ENCODE assay signal across 21 cellular contexts in the genomic region with DNA sequence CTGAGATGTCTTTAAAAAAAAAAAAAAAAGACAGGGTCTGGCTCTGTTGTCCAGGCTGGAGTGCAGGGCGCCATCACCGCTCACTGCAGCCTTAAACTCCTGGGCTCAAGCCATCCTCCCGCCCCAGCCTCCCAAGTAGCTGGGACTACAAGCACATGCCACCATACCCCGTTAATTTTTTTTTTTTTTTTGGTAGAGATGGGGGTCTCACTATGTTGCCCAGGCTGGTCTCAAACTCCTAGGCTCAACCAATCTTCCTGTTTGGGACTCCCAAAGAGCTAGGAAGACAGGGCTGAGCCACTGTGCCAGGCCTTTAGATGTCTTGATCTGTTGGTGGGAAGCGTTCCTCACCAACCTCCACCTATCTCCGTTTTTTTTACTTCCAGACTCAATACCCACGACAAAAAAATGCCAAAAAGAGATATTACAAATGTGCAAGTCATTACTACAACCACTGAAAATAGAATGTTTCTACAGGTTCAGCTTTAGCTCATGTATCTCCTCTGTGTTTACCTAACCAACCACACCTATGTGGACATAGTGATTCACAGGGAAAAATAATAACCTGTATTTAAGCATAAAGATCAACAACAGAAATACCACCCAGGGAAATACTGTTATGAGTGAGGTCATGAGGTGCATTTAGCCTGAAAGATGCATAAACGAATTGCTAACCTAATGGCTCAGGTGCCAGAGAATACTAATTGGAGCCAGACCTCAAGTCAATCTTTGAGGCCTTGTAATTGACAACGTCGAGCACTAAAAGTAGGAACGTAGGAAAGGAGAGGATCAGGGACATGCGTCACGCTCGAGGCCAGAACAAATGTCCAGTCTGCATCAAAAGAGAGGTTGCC. TPM values are rescaled to one million over a fixed set of nuclear protein-coding genes. Genes with fewer than 3 reads are reported as not detected.
DNase-seq lines count a peak whose midpoint lies in the region; ATAC-seq, FAIRE-seq and TF ChIP-seq lines count a peak whose summit lies in the region.
"Had no signal": no experiment of that assay in that cellular context is flagged by ENCODE, and none has a peak within 500 bp of the region (broad histone marks: within the 10 kb centered on the region; RNA-seq: fewer than 3 reads in every experiment).

No MANE protein-coding gene starts in this region.

- H3K36me3 ChIP-seq in Caco-2 (ENCODE audit: control insufficient read depth, insufficient read depth, low read length) (no peaks in the 10 kb centered on the region), OCI-LY7 (ENCODE audit: insufficient read depth, low read length) (no peaks in the 10 kb centered on the region; the same call in 1 of the 2 replicates)
- H3K36me3 ChIP-seq: esophagus squamous epithelium, sigmoid colon had no signal

- no peak overlapping the region for H3K27ac ChIP-seq in OCI-LY7 (ENCODE audit: low read depth, low read length, poor library complexity, severe bottlenecking)
- H3K27ac ChIP-seq: sigmoid colon had no signal

- H3K4me3 Mint-ChIP-seq in Caco-2 (ENCODE audit: unreplicated experiment): no peak overlapping the region
- no peak overlapping the region for H3K4me3 Mint-ChIP-seq in T-helper 17 cell
- H3K4me3 Mint-ChIP-seq: activated B cell treated with CpG ODN at 0.5 μM for 24 hours; activated naive CD8-positive, alpha-beta T cell treated with anti-CD3 and anti-CD28 coated beads, Interleukin-2, amount 10 ng/mL, durations not matched to agents 7 days and 5 days; activated T-helper 1 cell treated with anti-CD3 and anti-CD28 coated beads, Interleukin-12 subunit alpha, Interleukin-12 subunit beta, Interleukin-2, Interleukin-4 antibody, amounts not matched to agents 30 ng/mL and 10 ng/mL and 1 ng/mL, durations not matched to agents 14 hours and 24 hours and 36 hours had no signal

- H3K9me3 Mint-ChIP-seq in Caco-2 (ENCODE audit: unreplicated experiment): peaks cover 31% of the 10 kb centered on the region
- H3K9me3 Mint-ChIP-seq: activated naive CD8-positive, alpha-beta T cell treated with anti-CD3 and anti-CD28 coated beads, Interleukin-2, amount 10 ng/mL, durations not matched to agents 7 days and 5 days; activated T-helper 1 cell treated with anti-CD3 and anti-CD28 coated beads, Interleukin-12 subunit alpha, Interleukin-12 subunit beta, Interleukin-2, Interleukin-4 antibody, amounts not matched to agents 30 ng/mL and 10 ng/mL and 1 ng/mL, durations not matched to agents 14 hours and 24 hours and 36 hours had no signal

- FAIRE-seq in HTR-8/SVneo (lab: Jason Lieb, UNC): peak; percentile 40

- intact Hi-C loops in Caco-2 (cut with micrococcal nuclease; ENCODE audit: unreplicated experiment) (no loop called here), OCI-LY7 (cut with micrococcal nuclease; ENCODE audit: unreplicated experiment) (no loop called here), left colon (cut with DNase I, micrococcal nuclease) (no loop called here)

- H3K79me2 ChIP-seq in OCI-LY7 (ENCODE audit: insufficient read depth, low read depth, low read length): no peaks in the 10 kb centered on the region

- H3K9me3 ChIP-seq in Caco-2 (peaks cover 14% of the 10 kb centered on the region; the same call in 1 of the 2 replicates), OCI-LY7 (ENCODE audit: low read length) (peaks cover 11% of the 10 kb centered on the region; the same call in 1 of the 2 replicates), T-helper 17 cell (ENCODE audit: control insufficient read depth, low read length, poor library complexity, severe bottlenecking) (no peaks in the 10 kb centered on the region)
- H3K9me3 ChIP-seq: sigmoid colon had no signal

- H3K4me2 ChIP-seq in OCI-LY7 (ENCODE audit: low read length): no peak overlapping the region

- peak overlapping the region; percentile 73 for H2AFZ ChIP-seq in OCI-LY7 (ENCODE audit: low read length)

- no peak for TF ChIP-seq CTCF in Caco-2 (IDR thresholded peaks at IDR 0.05; ENCODE audit: insufficient read depth in 1 of 2, low read depth in 1 of 2, low read length in 1 of 2, severe bottlenecking in 1 of 2, unreplicated experiment in 1 of 2)
- no peak for TF ChIP-seq CTCF in OCI-LY7 (conservative IDR thresholded peaks at IDR 0.05; ENCODE audit: low read length)

- H3K36me3 Mint-ChIP-seq in Caco-2 (ENCODE audit: insufficient read depth, unreplicated experiment) (no peaks in the 10 kb centered on the region), T-helper 17 cell (ENCODE audit: low read depth) (no peaks in the 10 kb centered on the region)
- H3K36me3 Mint-ChIP-seq: activated naive CD8-positive, alpha-beta T cell treated with anti-CD3 and anti-CD28 coated beads, Interleukin-2, amount 10 ng/mL, durations not matched to agents 7 days and 5 days had no signal

- CTCF ChIA-PET in Caco-2 (lab: Charles Lee) (interaction anchor here (0.7 to 1.0 kb wide), 4 partner anchors 53 to 157 kb away, joined by 3 to 4 read pairs (median 4); no protein-coding TSS in a partner anchor), OCI-LY7 (lab: Charles Lee; ENCODE audit: unreplicated experiment) (no interaction called here)

- H3K4me1 Mint-ChIP-seq in Caco-2 (ENCODE audit: low read depth, unreplicated experiment) (peaks cover 10% of the 10 kb centered on the region), T-helper 17 cell (no peaks in the 10 kb centered on the region)
- H3K4me1 Mint-ChIP-seq: activated B cell treated with CpG ODN at 0.5 μM for 24 hours; activated naive CD8-positive, alpha-beta T cell treated with anti-CD3 and anti-CD28 coated beads, Interleukin-2, amount 10 ng/mL, durations not matched to agents 7 days and 5 days had no signal

- H3K4me1 ChIP-seq in Caco-2: peaks cover 7% of the 10 kb centered on the region; the same call in 1 of the 2 replicates
- peaks cover 38% of the 10 kb centered on the region for H3K4me1 ChIP-seq in OCI-LY7 (ENCODE audit: insufficient read depth, low read length, poor library complexity, severe bottlenecking)
- H3K4me1 ChIP-seq: sigmoid colon had no signal

- H3K27ac Mint-ChIP-seq in Caco-2 (ENCODE audit: unreplicated experiment) (peak overlapping the region; percentile 80), T-helper 17 cell (no peak overlapping the region)
- H3K27ac Mint-ChIP-seq: activated B cell treated with CpG ODN at 0.5 μM for 24 hours; activated naive CD8-positive, alpha-beta T cell treated with anti-CD3 and anti-CD28 coated beads, Interleukin-2, amount 10 ng/mL, durations not matched to agents 7 days and 5 days; activated T-helper 1 cell treated with anti-CD3 and anti-CD28 coated beads, Interleukin-12 subunit alpha, Interleukin-12 subunit beta, Interleukin-2, Interleukin-4 antibody, amounts not matched to agents 30 ng/mL and 10 ng/mL and 1 ng/mL, durations not matched to agents 14 hours and 24 hours and 36 hours had no signal

- DNase-seq in Caco-2 (peak in 1 of 2 experiments; percentile 22), HTR-8/SVneo (ENCODE audit: insufficient read length, low spot score) (no peak), OCI-LY7 (ENCODE audit: low spot score) (no peak), left colon (no peak), AG08395 (ENCODE audit: low spot score) (no peak), amniotic stem cell (lab: John Stamatoyannopoulos, UW) (no peak), T-helper 17 cell (no peak), NCI-H345 (lab: John Stamatoyannopoulos, UW) (no peak)
- DNase-seq: activated B cell treated with CpG ODN at 0.5 μM for 24 hours; activated CD8-positive, alpha-beta memory T cell treated with anti-CD3 and anti-CD28 coated beads for 24 hours; activated naive CD8-positive, alpha-beta T cell treated with anti-CD3 and anti-CD28 coated beads, Interleukin-2, amount 10 ng/mL, durations not matched to agents 7 days and 5 days; esophagus squamous epithelium; NCI-H187 treated with DMSO at 0.1 percent for 48 hours; NCI-H774; sigmoid colon; stimulated activated CD4-positive, alpha-beta T cell treated with anti-CD3 and anti-CD28 coated beads, Interleukin-2, amount 100 ng/mL, for 24 hours had no signal

- no peaks in the 10 kb centered on the region for H3K9me2 ChIP-seq in OCI-LY7 (ENCODE audit: insufficient read depth, low read length)

- ATAC-seq in left colon: peak; percentile 99
- ATAC-seq in T-helper 17 cell: no peak

- H4K20me1 ChIP-seq in OCI-LY7 (ENCODE audit: insufficient read depth, low read length): no peaks in the 10 kb centered on the region

- H3K4me3 ChIP-seq in Caco-2 (ENCODE audit: low read depth, low read length) (no peak overlapping the region), OCI-LY7 (ENCODE audit: low read depth, low read length, poor library complexity, severe bottlenecking) (no peak overlapping the region)
- H3K4me3 ChIP-seq: esophagus squamous epithelium, sigmoid colon had no signal

- H3K27me3 ChIP-seq in Caco-2 (replicated peaks; ENCODE audit: control insufficient read depth, insufficient read depth, low read length): no peaks in the 10 kb centered on the region; the same call in 1 of the 2 replicates
- H3K27me3 ChIP-seq: sigmoid colon had no signal

- POLR2A ChIA-PET in Caco-2 (lab: Charles Lee) (interaction anchor here (0.7 kb wide), 1 partner anchor 142 kb away, joined by 5 read pairs; no protein-coding TSS in a partner anchor), OCI-LY7 (lab: Charles Lee) (interaction anchor here (0.6 to 2.1 kb wide), 7 partner anchors 8 to 482 kb away, joined by 3 to 16 read pairs (median 3); no protein-coding TSS in a partner anchor)

- TSS peak; percentile 44 for BruUV-seq in Caco-2 (replicated peaks; lab: Mats Ljungman, UMichigan)
- no TSS peak for BruUV-seq in OCI-LY7 (replicated peaks; lab: Mats Ljungman, UMichigan)

- H3K27me3 Mint-ChIP-seq in Caco-2 (ENCODE audit: insufficient read depth, unreplicated experiment) (no peaks in the 10 kb centered on the region), T-helper 17 cell (peaks cover 12% of the 10 kb centered on the region)
- H3K27me3 Mint-ChIP-seq: activated naive CD8-positive, alpha-beta T cell treated with anti-CD3 and anti-CD28 coated beads, Interleukin-2, amount 10 ng/mL, durations not matched to agents 7 days and 5 days had no signal

RNA-seq across cellular contexts. Expression of a gene that starts 22.6 kb away (rescaled TPM):
- total RNA-seq in Caco-2 (2022) (not detected in 2 replicates), OCI-LY7 (2022) (not detected in 2 replicates), left colon (not detected), T-helper 17 cell (not detected)
- 0.23 TPM in 1 of 2 replicates, not detected in the other for total RNA-seq in OCI-LY7 (2014; rRNA removed; shearing (Covaris generic))
- total RNA-seq: activated B cell treated with CpG ODN at 0.5 μM for 24 hours; activated naive CD8-positive, alpha-beta T cell treated with anti-CD3 and anti-CD28 coated beads, Interleukin-2, amount 10 ng/mL, durations not matched to agents 7 days and 5 days; esophagus squamous epithelium; H4; liver; omental fat pad; sigmoid colon; T-helper 2 cell treated with Interferon-gamma antibody and Interleukin-4, amounts not matched to agents 100 ng/mL and 5 ng/mL, for 36 hours had no signal
